ENCODE assay signal across 8 cellular contexts in the genomic region with DNA sequence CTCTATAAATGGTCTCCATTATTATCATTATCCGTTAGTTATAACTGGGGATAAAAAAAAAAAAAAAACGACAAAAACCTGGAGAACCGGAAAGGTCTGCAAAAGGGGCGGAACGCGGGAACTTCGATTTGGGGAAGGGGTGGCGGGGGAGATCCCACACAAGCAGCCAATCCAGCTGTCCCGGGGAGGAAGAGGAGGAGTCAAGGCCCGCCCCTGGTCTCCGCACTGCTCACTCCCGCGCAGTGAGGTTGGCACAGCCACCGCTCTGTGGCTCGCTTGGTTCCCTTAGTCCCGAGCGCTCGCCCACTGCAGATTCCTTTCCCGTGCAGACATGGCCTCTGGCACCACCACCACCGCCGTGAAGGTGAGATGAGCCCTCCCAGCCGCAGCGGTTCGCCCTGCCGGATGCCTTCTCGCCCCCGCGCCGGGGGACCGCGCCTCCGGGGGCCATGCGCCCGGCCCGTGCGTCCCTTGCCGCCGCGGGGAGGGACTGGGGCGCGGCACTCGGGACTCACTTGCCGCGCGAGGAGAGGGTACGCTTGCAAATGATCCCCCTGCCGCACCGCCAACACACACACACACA. TPM values are rescaled to one million over a fixed set of nuclear protein-coding genes. Genes with fewer than 3 reads are reported as not detected.
DNase-seq lines count a peak whose midpoint lies in the region; ATAC-seq, FAIRE-seq and TF ChIP-seq lines count a peak whose summit lies in the region.

A gene (plus strand): TSS at position 219 of the 583 bp plus-strand sequence. CDS start 113 bp downstream, at position 332.

- DNase-seq in GM12891 (ENCODE audit: insufficient read length, low spot score), result peak; percentile 59
- peak; percentile 54 for DNase-seq in NCI-H1436 treated with DMSO at 0.1 percent for 48 hours (lab: John Stamatoyannopoulos, UW)
- peak; percentile 95 for DNase-seq in astrocyte of the spinal cord (ENCODE audit: low read depth, low spot score)
- peak; percentile 78 for DNase-seq in iPS DF 19.7 (ENCODE audit: low read depth, low spot score)
- DNase-seq in sciatic nerve (ENCODE audit: low spot score), result peak; percentile 95
- no peak for DNase-seq in A172 (ENCODE audit: low spot score)

- peak; percentile 91 for ATAC-seq in HG02763 (IDR thresholded peaks at IDR 0.05; ENCODE audit: unreplicated experiment)
- peak; percentile 98 for ATAC-seq in sciatic nerve

- in situ Hi-C loops in astrocyte of the spinal cord (cut with HindIII; ENCODE audit: low sequenced_read_pairs), result loop anchor here (25.0 kb wide), 2 partner anchors 310 to 435 kb away; no protein-coding TSS in a partner anchor

- FAIRE-seq in GM12891 (lab: Jason Lieb, UNC), result peak; percentile 91

- TF ChIP-seq POLR2A in GM12891 (IDR thresholded peaks at IDR 0.05; ENCODE audit: low read depth, low read length), result peak; percentile 82

- intact Hi-C loops in T-helper 2 cell treated with Interferon-gamma antibody and Interleukin-4, amounts not matched to agents 100 ng/mL and 5 ng/mL, for 36 hours (cut with micrococcal nuclease), result loop anchor here (1.0 to 5.0 kb wide), 5 partner anchors 24 to 772 kb away; a partner anchor contains a TSS
- intact Hi-C loops in sciatic nerve (cut with DNase I), result no loop called here

- TF ChIP-seq CTCF in astrocyte of the spinal cord (IDR thresholded peaks at IDR 0.05; ENCODE audit: low read depth, low read length), result no peak

- peak within 1 kb of the TSS; percentile 74 for H3K4me3 ChIP-seq in astrocyte of the spinal cord (ENCODE audit: low read depth, low read length)

TF ChIP-seq in GM12891, 5 proteins besides CTCF, POLR2A, EP300 and RAD21:
- TF ChIP-seq POU2F2 (IDR thresholded peaks at IDR 0.05; ENCODE audit: low read depth, low read length) (no peak), PAX5 (IDR thresholded peaks at IDR 0.05; ENCODE audit: insufficient read depth, low read length, severe bottlenecking) (no peak), POLR2AphosphoS5 (IDR thresholded peaks at IDR 0.05; ENCODE audit: low read depth, low read length) (peak; percentile 55; the same call in 1 of the 2 replicates), SPI1 (IDR thresholded peaks at IDR 0.05; ENCODE audit: low read depth, low read length) (peak; percentile 45), TAF1 (IDR thresholded peaks at IDR 0.05; ENCODE audit: low read depth, low read length) (0 out of 2 replicates have a peak, but pooled peaks have one; percentile 42)
TF ChIP-seq in GM12891: peak in this region for 3.

RNA-seq across cellular contexts. Expression of the gene that starts here (rescaled TPM):
- polyA plus RNA-seq in GM12891 (2012; ENCODE audit: low read depth, missing spikeins), result 6.9 TPM
- 63.7 and 64.4 TPM in 2 replicates for total RNA-seq in T-helper 2 cell treated with Interferon-gamma antibody and Interleukin-4, amounts not matched to agents 100 ng/mL and 5 ng/mL, for 36 hours
- total RNA-seq in sciatic nerve, result 42.5 TPM
- not detected in 2 replicates for total RNA-seq in A172 (2014; rRNA removed; shearing (Covaris generic))

Comparison
In these comparisons a context has a peak if more than half of its experiments do, and no peak if none do; other contexts are left out.
1. RNA of the gene that starts here (total RNA-seq): 63.7 to 64.4 TPM in T-helper 2 cell treated with Interferon-gamma antibody and Interleukin-4, amounts not matched to agents 100 ng/mL and 5 ng/mL, for 36 hours and 42.5 TPM in sciatic nerve (single experiment); not detected in A172; every median in the first group is over 10 times any median in the second.